Comparison of ENCODE assay signal across 8 cellular contexts in the genomic region with DNA sequence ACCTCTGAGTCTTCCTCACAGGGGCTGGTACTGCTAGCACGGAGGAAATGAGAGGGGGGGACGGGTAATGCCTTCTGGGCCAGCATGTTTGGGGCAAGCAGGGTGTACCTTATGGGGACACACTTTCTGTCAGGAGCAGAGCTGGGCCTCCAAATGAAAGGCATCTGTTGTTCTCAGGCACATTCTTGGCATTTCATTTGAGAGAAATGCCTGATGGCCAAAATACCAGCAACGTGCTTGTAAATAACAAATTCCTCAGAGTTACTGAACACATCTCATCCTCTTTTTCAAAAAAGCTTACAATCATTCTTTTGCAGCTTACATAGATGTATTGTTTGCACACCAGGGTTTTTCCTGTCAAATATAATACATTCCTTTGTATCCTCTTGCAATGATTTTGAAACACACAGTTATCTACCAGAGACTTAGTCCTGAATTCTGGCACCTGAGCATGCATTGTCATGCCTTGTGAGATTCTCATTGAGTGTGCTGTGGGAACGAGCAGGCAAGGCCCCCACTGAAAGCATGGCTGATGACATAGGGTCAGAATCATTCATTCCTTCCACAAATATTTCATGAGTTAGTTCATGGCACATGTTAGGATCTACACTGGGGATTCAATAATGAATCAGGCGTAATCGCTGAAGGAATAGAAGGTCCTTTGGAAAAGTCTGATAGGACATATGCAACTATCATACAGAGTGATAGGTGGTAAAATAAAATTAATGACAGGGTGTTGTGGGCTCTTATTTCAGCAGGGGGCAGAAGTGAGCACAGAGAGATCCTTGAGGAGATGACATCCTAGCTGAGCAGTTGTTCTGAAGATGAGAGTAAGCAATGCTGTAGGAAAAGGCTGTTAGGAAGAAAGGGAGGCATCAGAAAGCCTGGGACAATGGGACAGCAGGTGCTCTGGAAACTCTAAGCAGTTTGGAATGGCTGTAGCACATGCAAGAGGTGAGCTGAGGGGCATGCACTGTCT.
A peak's percentile ranks its signal among the peaks of the same experiment; 100 is the strongest.
DNase-seq lines count a peak whose midpoint lies in the region; ATAC-seq and TF ChIP-seq lines count a peak whose summit lies in the region.

No MANE protein-coding gene starts in this region.

- no peaks in the 10 kb centered on the region for H3K27me3 ChIP-seq in A673 (replicated peaks; ENCODE audit: insufficient read depth, low read depth, low read length, poor library complexity)

- no peak for ATAC-seq in HG02852 (IDR thresholded peaks at IDR 0.05; ENCODE audit: unreplicated experiment)
- no peak for ATAC-seq in left colon

- DNase-seq in A673 (ENCODE audit: low spot score) = peak; percentile 78
- DNase-seq in GM20000 (ENCODE audit: low spot score) = no peak
- DNase-seq in iPS-NIHi11 (ENCODE audit: low spot score) = peak; percentile 30
- no peak for DNase-seq in RPMI8226
- DNase-seq in lower leg skin (ENCODE audit: low spot score in 2 of 2) = no peak
- DNase-seq in left colon = no peak

- H3K4me3 ChIP-seq in A673 (ENCODE audit: low read depth, low read length, poor library complexity, severe bottlenecking) (no peak overlapping the region), lower leg skin (ENCODE audit: low read depth, poor library complexity, severe bottlenecking) (no peak overlapping the region)

- BruUV-seq in A673 (replicated peaks; lab: Mats Ljungman, UMichigan) = no TSS peak

- POLR2A ChIA-PET in A673 (lab: Charles Lee; ENCODE audit: low non-redundant PET) = no interaction called here

- CTCF ChIA-PET in A673 (lab: Charles Lee) = interaction anchor here (0.6 to 1.2 kb wide), 2 partner anchors 10 to 243 kb away, joined by 4 to 5 read pairs; no protein-coding TSS in a partner anchor

- TF ChIP-seq CTCF in A673 (conservative IDR thresholded peaks at IDR 0.05; ENCODE audit: low read depth, low read length) (peak; percentile 73), GM20000 (IDR thresholded peaks at IDR 0.05; ENCODE audit: extremely low read depth, missing control alignments) (peak; percentile 26), VCaP (conservative IDR thresholded peaks at IDR 0.05) (peak; percentile 43; the same call in 1 of the 2 replicates), lower leg skin (IDR thresholded peaks at IDR 0.05) (no peak)

- no peak for TF ChIP-seq POLR2A in lower leg skin (IDR thresholded peaks at IDR 0.05)

- no peaks in the 10 kb centered on the region for H3K36me3 ChIP-seq in A673 (ENCODE audit: insufficient read depth, low read length, poor library complexity, severe bottlenecking)

- H3K27ac ChIP-seq in A673 (ENCODE audit: low read depth, low read length, poor library complexity, severe bottlenecking) (peak overlapping the region; percentile 81), VCaP (no peak overlapping the region)

- WGBS in lower leg skin, 2 donors = 61 to 74% methylated on average over 6 of the region's 6 CpGs

- peaks cover 24% of the 10 kb centered on the region for H3K4me1 ChIP-seq in A673 (ENCODE audit: insufficient read depth, low read length, poor library complexity, severe bottlenecking)

- intact Hi-C loops in A673 (cut with micrococcal nuclease; ENCODE audit: unreplicated experiment) = no loop called here
- intact Hi-C loops in lower leg skin (cut with DNase I; ENCODE audit: low total_unique reads) = no loop called here
- intact Hi-C loops in left colon (cut with DNase I, micrococcal nuclease) = no loop called here

- H3K9me3 ChIP-seq in A673 (ENCODE audit: low read depth, low read length, poor library complexity, severe bottlenecking) = no peaks in the 10 kb centered on the region

Comparison
In these comparisons a context has a peak if more than half of its experiments do, and no peak if none do; other contexts are left out.
1. DNase-seq: peak in A673 (single experiment) and iPS-NIHi11 (single experiment); none in GM20000 (single experiment), RPMI8226 (single experiment), lower leg skin (0 of 2) and left colon (0 of 2).
2. CTCF ChIP-seq: peak in A673 (single experiment), GM20000 (single experiment) and VCaP (single experiment); none in lower leg skin (0 of 3).